In genomic region chr4:14568356-14568755, GRCh38 we compare ENCODE assay signal across 21 cellular contexts.
DNase-seq lines count a peak whose midpoint lies in the region; ATAC-seq, FAIRE-seq and TF ChIP-seq lines count a peak whose summit lies in the region.
"Had no signal": no experiment of that assay in that cellular context is flagged by ENCODE, and none has a peak within 500 bp of the region (broad histone marks: within the 10 kb centered on the region; RNA-seq: fewer than 3 reads in every experiment).

No MANE protein-coding gene starts in this region.

- H3K27me3 ChIP-seq in adipocyte (replicated peaks; ENCODE audit: control insufficient read depth, insufficient read depth, low read length) (no peaks in the 10 kb centered on the region), osteoblast (ENCODE audit: insufficient read depth, low read length) (no peaks in the 10 kb centered on the region), HepG2 (ENCODE audit: control insufficient read depth in 1 of 2, insufficient read depth in 2 of 2, low read length in 2 of 2) (no peaks in the 10 kb centered on the region; a peak in 1 of 5 replicates)

- POLR2A ChIA-PET in HepG2 (lab: Yijun Ruan, JAX), result no interaction called here

- FAIRE-seq in HepG2 (lab: Jason Lieb, UNC), result no peak
- FAIRE-seq: A549, D721Med had no signal

- intact Hi-C loops in HepG2 (cut with micrococcal nuclease; ENCODE audit: unreplicated experiment), result no loop called here

- CTCF ChIA-PET in HepG2 (lab: Yijun Ruan, JAX; ENCODE audit: low intra/inter-chr PET ratio, low total read pairs), result no interaction called here

- WGBS in HepG2 (ENCODE audit: low lambda C conversion rate), result 6% methylated on average over 2 of the region's 2 CpGs

- H2AFZ ChIP-seq in osteoblast (ENCODE audit: low read length), result peak overlapping the region; percentile 5
- H2AFZ ChIP-seq in HepG2 (ENCODE audit: low read length), result no peak overlapping the region

- H3K4me2 ChIP-seq in osteoblast (ENCODE audit: insufficient read depth, low read length) (no peak overlapping the region), HepG2 (ENCODE audit: low read depth, low read length) (no peak overlapping the region)
- H3K4me2 ChIP-seq: A549 had no signal

- H3K36me3 ChIP-seq in adipocyte (ENCODE audit: control insufficient read depth, insufficient read depth, low read length, severe bottlenecking) (no peaks in the 10 kb centered on the region), osteoblast (ENCODE audit: insufficient read depth, low read length) (no peaks in the 10 kb centered on the region), HepG2 (replicated peaks in 1 of 2; ENCODE audit: control insufficient read depth in 1 of 2, insufficient read depth in 2 of 2, low read length in 2 of 2) (no peaks in the 10 kb centered on the region)

- peaks cover 4% of the 10 kb centered on the region for H3K4me1 ChIP-seq in adipocyte (ENCODE audit: control insufficient read depth, insufficient read depth, low read length)
- peaks cover 7% of the 10 kb centered on the region for H3K4me1 ChIP-seq in osteoblast (ENCODE audit: insufficient read depth, low read length)
- no peaks in the 10 kb centered on the region for H3K4me1 ChIP-seq in HepG2 (ENCODE audit: insufficient read depth, low read length)
- H3K4me1 ChIP-seq: A549 had no signal

- no peak for TF ChIP-seq CTCF in osteoblast (IDR thresholded peaks at IDR 0.05; ENCODE audit: extremely low read depth, low read depth, low read length)
- no peak for TF ChIP-seq CTCF in HepG2 (CRISPR knock-in tag; IDR thresholded peaks at IDR 0.05)

- no peak overlapping the region for H3K9ac ChIP-seq in adipocyte (ENCODE audit: low read length)
- H3K9ac ChIP-seq in HepG2 (ENCODE audit: insufficient read depth, low read depth, low read length), result no peak overlapping the region

- H3K9me3 ChIP-seq in adipocyte (ENCODE audit: control insufficient read depth, low read length), result peaks cover 2% of the 10 kb centered on the region
- no peaks in the 10 kb centered on the region for H3K9me3 ChIP-seq in osteoblast (ENCODE audit: low read depth, low read length)
- peaks cover 92% of the 10 kb centered on the region for H3K9me3 ChIP-seq in HepG2 (ENCODE audit: low read length)
- H3K9me3 ChIP-seq: A549 had no signal

- H4K20me1 ChIP-seq in osteoblast (ENCODE audit: insufficient read depth, low read length), result no peaks in the 10 kb centered on the region
- no peaks in the 10 kb centered on the region for H4K20me1 ChIP-seq in HepG2 (ENCODE audit: insufficient read depth, low read length)

- TF ChIP-seq RAD21 in HepG2 (CRISPR knock-in tag; IDR thresholded peaks at IDR 0.05), result no peak

- no peak for TF ChIP-seq POLR2A in HepG2 (IDR thresholded peaks at IDR 0.05; ENCODE audit: insufficient read depth in 1 of 2, low read depth in 2 of 2, low read length in 2 of 2)

- TF ChIP-seq EP300 in HepG2 (IDR thresholded peaks at IDR 0.05; ENCODE audit: low read depth in 2 of 2, low read length in 2 of 2) (no peak), HepG2 (CRISPR knock-in tag; IDR thresholded peaks at IDR 0.05; ENCODE audit: borderline replicate concordance) (no peak)

- H3K27ac ChIP-seq in osteoblast (ENCODE audit: low read depth, low read length) (no peak overlapping the region), HepG2 (ENCODE audit: extremely low read length, insufficient read depth, low read length) (no peak overlapping the region)
- H3K27ac ChIP-seq: A549, RWPE1, SK-N-MC had no signal

- DNase-seq in adipocyte (ENCODE audit: low read depth) (peak; percentile 7), fibroblast of gingiva (ENCODE audit: low read depth) (peak; percentile 52), osteoblast (ENCODE audit: insufficient read length, low spot score, missing footprints) (no peak), HepG2 (ENCODE audit: low spot score) (no peak), hepatic stellate cell (ENCODE audit: low spot score) (no peak), DMS153 (lab: John Stamatoyannopoulos, UW) (no peak)
- DNase-seq: H7; KBM-7; NCI-H1092; NCI-H1436 treated with DMSO at 0.1 percent for 48 hours; NCI-H1930; NCI-H2227 treated with DMSO at 0.1 percent for 48 hours; NCI-H510A treated with DMSO at 0.1 percent for 48 hours; NCI-H748 treated with DMSO at 0.1 percent for 48 hours; NK-92 treated with Interleukin-12 subunit alpha and Interleukin-12 subunit beta, amount 100 ng/mL, for 24 hours; SHP77 treated with DMSO at 0.1 percent for 48 hours had no signal

- in situ Hi-C loops in HepG2 (cut with HindIII; ENCODE audit: extremely low pct_ligation_motif_present, low pct_unique_long_range_greater_than_20kb), result no loop called here

- H3K4me3 ChIP-seq in adipocyte (ENCODE audit: low read length), result no peak overlapping the region
- no peak overlapping the region for H3K4me3 ChIP-seq in osteoblast (ENCODE audit: insufficient read depth, low read length)
- no peak overlapping the region for H3K4me3 ChIP-seq in HepG2 (replicated peaks in 1 of 3; ENCODE audit: insufficient read depth in 1 of 3, low read depth in 2 of 3, low read length in 3 of 3)
- H3K4me3 ChIP-seq: A549, SK-N-MC had no signal

- no peak for ATAC-seq in HG02970 (IDR thresholded peaks at IDR 0.05; ENCODE audit: low FRiP score, unreplicated experiment)
- ATAC-seq in HepG2, result no peak
- ATAC-seq: A549 had no signal

- BruUV-seq in HepG2 (replicated peaks; lab: Mats Ljungman, UMichigan), result no TSS peak

- H3K79me2 ChIP-seq in osteoblast (ENCODE audit: insufficient read depth, low read length), result no peaks in the 10 kb centered on the region
- H3K79me2 ChIP-seq in HepG2 (ENCODE audit: insufficient read depth, low read length), result no peaks in the 10 kb centered on the region

TF ChIP-seq in HepG2, 621 proteins besides CTCF, POLR2A, EP300 and RAD21:
- TF ChIP-seq, protein P1, sequence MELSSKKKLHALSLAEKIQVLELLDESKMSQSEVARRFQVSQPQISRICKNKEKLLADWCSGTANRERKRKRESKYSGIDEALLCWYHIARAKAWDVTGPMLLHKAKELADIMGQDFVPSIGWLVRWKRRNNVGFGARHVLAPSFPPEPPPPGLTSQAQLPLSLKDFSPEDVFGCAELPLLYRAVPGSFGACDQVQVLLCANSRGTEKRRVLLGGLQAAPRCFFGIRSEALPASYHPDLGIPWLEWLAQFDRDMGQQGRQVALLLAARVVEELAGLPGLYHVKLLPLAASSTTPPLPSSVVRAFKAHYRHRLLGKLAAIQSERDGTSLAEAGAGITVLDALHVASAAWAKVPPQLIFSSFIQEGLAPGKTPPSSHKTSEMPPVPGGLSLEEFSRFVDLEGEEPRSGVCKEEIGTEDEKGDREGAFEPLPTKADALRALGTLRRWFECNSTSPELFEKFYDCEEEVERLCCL (CRISPR knock-in tag; IDR thresholded peaks at IDR 0.05; ENCODE audit: borderline replicate concordance), result no peak
- TF ChIP-seq ZNF562 (CRISPR knock-in tag; IDR thresholded peaks at IDR 0.05; ENCODE audit: borderline replicate concordance) (no peak), USF2 (IDR thresholded peaks at IDR 0.05; ENCODE audit: low read depth, low read length) (no peak), USF2 (CRISPR knock-in tag; IDR thresholded peaks at IDR 0.05; ENCODE audit: borderline replicate concordance) (no peak), ATF4 (CRISPR knock-in tag; IDR thresholded peaks at IDR 0.05) (no peak), MIER3 (CRISPR knock-in tag; IDR thresholded peaks at IDR 0.05; ENCODE audit: borderline replicate concordance) (no peak), ZNF543 (CRISPR knock-in tag; IDR thresholded peaks at IDR 0.05) (no peak)
- TF ChIP-seq, protein P2, sequence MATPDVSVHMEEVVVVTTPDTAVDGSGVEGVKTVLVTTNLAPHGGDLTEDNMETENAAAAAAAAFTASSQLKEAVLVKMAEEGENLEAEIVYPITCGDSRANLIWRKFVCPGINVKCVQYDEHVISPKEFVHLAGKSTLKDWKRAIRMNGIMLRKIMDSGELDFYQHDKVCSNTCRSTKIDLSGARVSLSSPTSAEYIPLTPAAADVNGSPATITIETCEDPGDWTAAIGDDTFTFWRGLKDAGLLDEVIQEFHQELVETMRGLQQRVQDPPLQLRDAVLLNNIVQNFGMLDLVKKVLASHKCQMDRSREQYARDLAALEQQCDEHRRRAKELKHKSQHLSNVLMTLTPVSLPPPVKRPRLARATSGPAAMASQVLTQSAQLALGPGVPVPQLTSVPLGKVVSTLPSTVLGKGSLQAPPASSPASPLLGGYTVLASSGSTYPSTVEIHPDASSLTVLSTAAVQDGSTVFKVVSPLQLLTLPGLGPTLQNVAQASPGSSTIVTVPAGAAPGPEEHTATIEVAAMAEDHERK (CRISPR knock-in tag; IDR thresholded peaks at IDR 0.05; ENCODE audit: low read depth), result no peak

Comparison
In these comparisons a context has a peak if more than half of its experiments do, and no peak if none do; other contexts are left out.
1. DNase-seq: peak in adipocyte (single experiment) and fibroblast of gingiva (single experiment); none in osteoblast (single experiment), HepG2 (single experiment), hepatic stellate cell (single experiment) and DMS153 (single experiment).